Comparison of ENCODE assay signal across 9 cellular contexts in the genomic region with DNA sequence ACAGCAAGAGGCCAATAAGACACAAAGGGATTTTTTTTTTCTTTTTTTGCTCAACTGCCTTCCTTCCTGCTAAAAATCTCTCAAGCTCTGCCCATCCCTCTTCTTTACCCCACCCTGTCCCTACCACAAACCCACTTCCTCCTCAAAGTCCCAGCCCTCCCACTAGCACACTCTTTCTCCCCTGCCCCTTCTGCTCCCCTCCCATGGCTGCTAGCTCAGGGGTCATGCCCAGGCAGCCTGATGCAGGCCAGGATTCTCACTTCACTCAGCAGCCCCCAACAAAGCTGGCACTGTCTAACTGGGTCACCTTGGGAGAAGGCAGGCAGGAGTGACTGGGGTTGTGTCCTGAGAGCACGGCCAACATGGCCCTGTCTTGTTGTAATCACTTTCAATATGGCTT. TPM values are rescaled to one million over a fixed set of nuclear protein-coding genes. Genes with fewer than 3 reads are reported as not detected.
DNase-seq lines count a peak whose midpoint lies in the region; ATAC-seq and TF ChIP-seq lines count a peak whose summit lies in the region.
"Had no signal": no experiment of that assay in that cellular context is flagged by ENCODE, and none has a peak within 500 bp of the region (broad histone marks: within the 10 kb centered on the region; RNA-seq: fewer than 3 reads in every experiment).

No MANE protein-coding gene starts in this region.

- H3K27ac ChIP-seq in naive thymus-derived CD4-positive, alpha-beta T cell (ENCODE audit: low read depth, low read length) = no peak overlapping the region
- no peak overlapping the region for H3K27ac ChIP-seq in brain microvascular endothelial cell
- no peak overlapping the region for H3K27ac ChIP-seq in SK-N-SH (ENCODE audit: low read depth in 2 of 2, low read length in 1 of 2)

- no peak overlapping the region for H3K9ac ChIP-seq in SK-N-SH

- peaks cover 56 to 60% of the 10 kb centered on the region in 2 donors for H3K4me1 ChIP-seq in naive thymus-derived CD4-positive, alpha-beta T cell (ENCODE audit: control insufficient read depth in 2 of 2, insufficient read depth in 2 of 2, low read length in 2 of 2)
- H3K4me1 ChIP-seq in SK-N-SH (ENCODE audit: control insufficient read depth in 1 of 2, insufficient read depth in 2 of 2, low read depth in 1 of 2, low read length in 1 of 2) = no peaks in the 10 kb centered on the region; a peak in 1 of 4 replicates

- H3K4me3 ChIP-seq in GM12864 (ENCODE audit: low read depth, low read length) = no peak overlapping the region
- peak overlapping the region; percentile 31 for H3K4me3 ChIP-seq in naive thymus-derived CD4-positive, alpha-beta T cell (ENCODE audit: low read length)
- H3K4me3 ChIP-seq in brain microvascular endothelial cell (ENCODE audit: low read depth, low read length) = no peak overlapping the region
- H3K4me3 ChIP-seq in SK-N-SH (ENCODE audit: low read depth in 2 of 2, low read length in 1 of 2) = no peak overlapping the region

- POLR2A ChIA-PET in naive thymus-derived CD4-positive, alpha-beta T cell (lab: Charles Lee) = interaction anchor here (0.5 to 4.6 kb wide), 4 partner anchors 9 to 57 kb away, joined by 3 to 32 read pairs (median 10); partner anchors contain the start of gene PPP2R5A
- POLR2A ChIA-PET in SK-N-SH (lab: Yijun Ruan, JAX) = no interaction called here

- TF ChIP-seq CTCF in GM12864 (IDR thresholded peaks at IDR 0.05; ENCODE audit: low read depth, low read length, missing control alignments) (no peak), brain microvascular endothelial cell (IDR thresholded peaks at IDR 0.05; ENCODE audit: low read depth, low read length, missing control alignments) (no peak), SK-N-SH (IDR thresholded peaks at IDR 0.05) (no peak)

- 62% methylated on average over 1 of the region's 1 CpG for WGBS in SK-N-SH (ENCODE audit: low lambda C conversion rate)

- peak overlapping the region; percentile 67 to 89 (median 82) for H3K4me3 Mint-ChIP-seq in naive thymus-derived CD4-positive, alpha-beta T cell

- H3K9me2 ChIP-seq in SK-N-SH = no peaks in the 10 kb centered on the region

- no peaks in the 10 kb centered on the region for H3K27me3 ChIP-seq in naive thymus-derived CD4-positive, alpha-beta T cell (ENCODE audit: control insufficient read depth in 2 of 2, insufficient read depth in 2 of 2, low read length in 2 of 2)
- H3K27me3 ChIP-seq in brain microvascular endothelial cell (replicated peaks) (no peaks in the 10 kb centered on the region), SK-N-SH (ENCODE audit: insufficient read depth) (no peaks in the 10 kb centered on the region)

- H4K20me1 ChIP-seq in SK-N-SH (ENCODE audit: insufficient read depth) = no peaks in the 10 kb centered on the region

- H3K4me1 Mint-ChIP-seq in naive thymus-derived CD4-positive, alpha-beta T cell = peaks cover 46 to 89% (median 75%) of the 10 kb centered on the region in 7 donors

- H2AFZ ChIP-seq in SK-N-SH (ENCODE audit: low read depth) = no peak overlapping the region

- H3F3A ChIP-seq in SK-N-SH (replicated peaks; ENCODE audit: insufficient read depth) = no peaks in the 10 kb centered on the region

- intact Hi-C loops in naive thymus-derived CD4-positive, alpha-beta T cell (cut with micrococcal nuclease) = loop anchor here (1.0 kb wide), 2 partner anchors 12 to 29 kb away; partner anchors contain the start of gene PPP2R5A (in 2 of the 2)

- H3K79me2 ChIP-seq in SK-N-SH (ENCODE audit: insufficient read depth) = no peaks in the 10 kb centered on the region

- ATAC-seq in naive thymus-derived CD4-positive, alpha-beta T cell = peak; percentile 87

- H3K27me3 Mint-ChIP-seq in naive thymus-derived CD4-positive, alpha-beta T cell = no peaks in the 10 kb centered on the region

- no peaks in the 10 kb centered on the region for H3K36me3 ChIP-seq in naive thymus-derived CD4-positive, alpha-beta T cell (ENCODE audit: control insufficient read depth in 2 of 3, insufficient read depth in 3 of 3, low read length in 3 of 3)
- no peaks in the 10 kb centered on the region for H3K36me3 ChIP-seq in brain microvascular endothelial cell (replicated peaks)
- H3K36me3 ChIP-seq in SK-N-SH (replicated peaks in 1 of 2; ENCODE audit: control insufficient read depth in 1 of 2, insufficient read depth in 2 of 2, low read length in 1 of 2) = no peaks in the 10 kb centered on the region

- H3K9me3 ChIP-seq in naive thymus-derived CD4-positive, alpha-beta T cell (ENCODE audit: control insufficient read depth in 2 of 3, low read length in 3 of 3) = no peaks in the 10 kb centered on the region
- no peaks in the 10 kb centered on the region for H3K9me3 ChIP-seq in SK-N-SH

- no peak for TF ChIP-seq RAD21 in SK-N-SH (IDR thresholded peaks at IDR 0.05; ENCODE audit: low read length)

- CTCF ChIA-PET in naive thymus-derived CD4-positive, alpha-beta T cell (lab: Charles Lee) = interaction anchor here (1.0 to 1.3 kb wide), 2 partner anchors 11 to 221 kb away, joined by 3 read pairs; partner anchors contain the start of genes DTL and INTS7
- CTCF ChIA-PET in SK-N-SH (lab: Yijun Ruan, JAX) = interaction anchor here (1.4 kb wide), 1 partner anchor 186 kb away, joined by 3 read pairs; no protein-coding TSS in a partner anchor

- no peak for TF ChIP-seq EP300 in SK-N-SH (IDR thresholded peaks at IDR 0.05; ENCODE audit: borderline replicate concordance in 1 of 2, low read depth in 1 of 2, low read length in 1 of 2)

- in situ Hi-C loops in KBM-7 (cut with MboI; ENCODE audit: low pct_unique_long_range_greater_than_20kb, low sequenced_read_pairs) = no loop called here
- in situ Hi-C loops in brain microvascular endothelial cell (cut with HindIII; ENCODE audit: low pct_ligation_motif_present, low sequenced_read_pairs) = loop anchor here (25.0 kb wide), 1 partner anchor 169 kb away; no protein-coding TSS in a partner anchor

- peaks cover 0 to 12% (median 0%) of the 10 kb centered on the region in 5 donors for H3K36me3 Mint-ChIP-seq in naive thymus-derived CD4-positive, alpha-beta T cell

- peak; percentile 5 for DNase-seq in GM12864 (ENCODE audit: low read depth)
- DNase-seq in KBM-7 = peak; percentile 94
- DNase-seq in activated CD8-positive, alpha-beta memory T cell treated with anti-CD3 and anti-CD28 coated beads, Interleukin-2, amount 50 U/mL, for 4 hours = peak; percentile 18
- DNase-seq in naive thymus-derived CD4-positive, alpha-beta T cell = peak in 8 of 9 donors; percentile 30 to 73 (median 64)
- no peak for DNase-seq in hypothalamus (lab: John Stamatoyannopoulos, UW)
- no peak for DNase-seq in brain microvascular endothelial cell
- DNase-seq in SK-N-SH = no peak
- no peak for DNase-seq in NCI-H2107 treated with DMSO at 0.1 percent for 48 hours (lab: John Stamatoyannopoulos, UW; ENCODE audit: unreplicated experiment)
- DNase-seq: NCI-H1105 treated with DMSO at 0.1 percent for 48 hours had no signal

- peaks cover 0 to 5% (median 0%) of the 10 kb centered on the region in 11 donors for H3K9me3 Mint-ChIP-seq in naive thymus-derived CD4-positive, alpha-beta T cell

- H3K27ac Mint-ChIP-seq in naive thymus-derived CD4-positive, alpha-beta T cell = peak overlapping the region; percentile 36 to 88 (median 80)

- no peak overlapping the region for H3K4me2 ChIP-seq in SK-N-SH

TF ChIP-seq in SK-N-SH, 30 proteins besides CTCF, POLR2A, EP300 and RAD21 (continues in another document):
- TF ChIP-seq FOXM1 (IDR thresholded peaks at IDR 0.05; ENCODE audit: low read depth) (no peak), SMC3 (IDR thresholded peaks at IDR 0.05; ENCODE audit: low read depth, low read length) (no peak)
- TF ChIP-seq, protein P1, sequence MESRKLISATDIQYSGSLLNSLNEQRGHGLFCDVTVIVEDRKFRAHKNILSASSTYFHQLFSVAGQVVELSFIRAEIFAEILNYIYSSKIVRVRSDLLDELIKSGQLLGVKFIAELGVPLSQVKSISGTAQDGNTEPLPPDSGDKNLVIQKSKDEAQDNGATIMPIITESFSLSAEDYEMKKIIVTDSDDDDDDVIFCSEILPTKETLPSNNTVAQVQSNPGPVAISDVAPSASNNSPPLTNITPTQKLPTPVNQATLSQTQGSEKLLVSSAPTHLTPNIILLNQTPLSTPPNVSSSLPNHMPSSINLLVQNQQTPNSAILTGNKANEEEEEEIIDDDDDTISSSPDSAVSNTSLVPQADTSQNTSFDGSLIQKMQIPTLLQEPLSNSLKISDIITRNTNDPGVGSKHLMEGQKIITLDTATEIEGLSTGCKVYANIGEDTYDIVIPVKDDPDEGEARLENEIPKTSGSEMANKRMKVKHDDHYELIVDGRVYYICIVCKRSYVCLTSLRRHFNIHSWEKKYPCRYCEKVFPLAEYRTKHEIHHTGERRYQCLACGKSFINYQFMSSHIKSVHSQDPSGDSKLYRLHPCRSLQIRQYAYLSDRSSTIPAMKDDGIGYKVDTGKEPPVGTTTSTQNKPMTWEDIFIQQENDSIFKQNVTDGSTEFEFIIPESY (IDR thresholded peaks at IDR 0.05; ENCODE audit: borderline replicate concordance, low read depth) = no peak
- TF ChIP-seq, protein P2, sequence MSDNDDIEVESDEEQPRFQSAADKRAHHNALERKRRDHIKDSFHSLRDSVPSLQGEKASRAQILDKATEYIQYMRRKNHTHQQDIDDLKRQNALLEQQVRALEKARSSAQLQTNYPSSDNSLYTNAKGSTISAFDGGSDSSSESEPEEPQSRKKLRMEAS (IDR thresholded peaks at IDR 0.05; ENCODE audit: low read depth) = no peak

RNA-seq across cellular contexts. Expression of gene PPP2R5A, which starts 28.8 kb away (rescaled TPM):
- total RNA-seq in naive thymus-derived CD4-positive, alpha-beta T cell = 10 to 100 TPM; 38.5 to 52.7 (median 49.8) TPM
- polyA plus RNA-seq in naive thymus-derived CD4-positive, alpha-beta T cell = 10 to 100 TPM; 22.9 to 27.5 TPM
- polyA plus RNA-seq in SK-N-SH (2012; rRNA removed) = 5.4 and 6.1 TPM in 2 replicates
- 7.9 and 8.7 TPM in 2 replicates for polyA plus RNA-seq in SK-N-SH (2012; cell fraction: cytosol; rRNA removed)
- polyA plus RNA-seq in SK-N-SH (2012; cell fraction: nucleus; rRNA removed) = 3.9 and 6.1 TPM in 2 replicates

Comparison
In these comparisons a context has a peak if more than half of its experiments do, and no peak if none do; other contexts are left out.
1. DNase-seq: peak in GM12864 (single experiment), KBM-7 (single experiment), activated CD8-positive, alpha-beta memory T cell treated with anti-CD3 and anti-CD28 coated beads, Interleukin-2, amount 50 U/mL, for 4 hours (single experiment) and naive thymus-derived CD4-positive, alpha-beta T cell (8 of 9); none in hypothalamus (0 of 51), brain microvascular endothelial cell (single experiment), SK-N-SH (single experiment) and NCI-H2107 treated with DMSO at 0.1 percent for 48 hours (single experiment).